8 cellular contexts compared by ENCODE assay signal in the genomic region with DNA sequence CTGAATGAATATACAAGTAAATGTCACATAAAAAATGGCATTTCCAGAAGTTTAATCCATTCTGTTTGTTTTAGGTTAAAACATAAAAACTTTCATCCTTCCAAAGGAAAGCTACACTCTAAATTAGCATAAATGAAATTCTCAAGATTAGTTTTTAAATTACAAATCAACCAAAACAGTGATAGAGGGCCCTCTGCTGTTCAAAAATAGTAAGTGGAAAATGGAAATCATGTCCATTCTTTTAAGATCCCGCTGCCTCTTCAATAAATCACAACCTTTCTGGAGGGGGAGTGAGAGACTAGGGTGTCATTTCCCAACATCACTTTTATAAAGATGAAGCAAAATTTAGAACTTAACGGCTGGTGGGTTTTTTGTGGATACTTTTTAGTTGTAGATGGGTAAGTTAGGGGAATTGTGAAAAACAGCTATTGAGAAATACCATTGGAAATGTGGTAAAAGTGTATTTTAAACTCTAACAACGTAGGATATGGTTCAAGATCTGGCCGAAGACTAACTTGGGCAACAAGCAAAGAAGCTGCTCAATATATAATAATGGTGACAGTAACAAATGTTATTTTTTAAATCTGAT. TPM values are rescaled to one million over a fixed set of nuclear protein-coding genes. Genes with fewer than 3 reads are reported as not detected.
DNase-seq lines count a peak whose midpoint lies in the region; ATAC-seq, FAIRE-seq and TF ChIP-seq lines count a peak whose summit lies in the region.

No MANE protein-coding gene starts in this region.

- no peak overlapping the region for H3K27ac ChIP-seq in CD4-positive, alpha-beta T cell (ENCODE audit: low read depth, low read length)
- H3K27ac ChIP-seq in PC-9, result no peak overlapping the region
- no peak overlapping the region for H3K27ac ChIP-seq in endothelial cell of umbilical vein (ENCODE audit: insufficient read depth, low read depth, low read length)
- H3K27ac ChIP-seq in osteoblast (ENCODE audit: low read depth, low read length), result no peak overlapping the region

- no peak for DNase-seq in CD4-positive, alpha-beta T cell
- DNase-seq in H7 (peak; percentile 44), PC-9 (no peak), endothelial cell of umbilical vein (ENCODE audit: low read depth, low spot score) (peak; percentile 53), osteoblast (ENCODE audit: insufficient read length, low spot score, missing footprints) (no peak)
- DNase-seq in stimulated activated CD4-positive, alpha-beta T cell treated with anti-CD3 and anti-CD28 coated beads, Interleukin-12 subunit alpha, Interleukin-12 subunit beta, amount 100 ng/mL, for 4 hours, result no peak

- ATAC-seq in CD4-positive, alpha-beta T cell (ENCODE audit: poor library complexity), result no peak
- no peak for ATAC-seq in HG03520 (IDR thresholded peaks at IDR 0.05; ENCODE audit: unreplicated experiment)
- no peak for ATAC-seq in GM19324 (IDR thresholded peaks at IDR 0.05; ENCODE audit: low FRiP score, unreplicated experiment)

- POLR2A ChIA-PET in CD4-positive, alpha-beta T cell (lab: Charles Lee), result interaction anchor here (0.6 to 2.7 kb wide), 2 partner anchors 410 to 539 kb away, joined by 4 to 12 read pairs; a partner anchor contains a TSS
- POLR2A ChIA-PET in PC-9 (lab: Charles Lee; ENCODE audit: unreplicated experiment) (no interaction called here), endothelial cell of umbilical vein (lab: Charles Lee) (no interaction called here)

- H3K27me3 Mint-ChIP-seq in CD4-positive, alpha-beta T cell, result peaks cover 3% of the 10 kb centered on the region

- intact Hi-C loops in CD4-positive, alpha-beta T cell (cut with DNase I, micrococcal nuclease), result loop anchor here (1.0 to 10.0 kb wide), 5 partner anchors 403 to 1900 kb away; a partner anchor contains a TSS
- intact Hi-C loops in PC-9 (cut with micrococcal nuclease; ENCODE audit: unreplicated experiment) (loop anchor here (10.0 kb wide), 1 partner anchor 402 kb away; no protein-coding TSS in a partner anchor), endothelial cell of umbilical vein (cut with micrococcal nuclease) (loop anchor here (1.0 to 10.0 kb wide), 5 partner anchors 406 to 1382 kb away; no protein-coding TSS in a partner anchor)

- no TSS peak for BruUV-seq in PC-9 (replicated peaks; lab: Mats Ljungman, UMichigan)
- BruUV-seq in endothelial cell of umbilical vein (replicated peaks; lab: Mats Ljungman, UMichigan), result no TSS peak

- H3K79me2 ChIP-seq in PC-9 (ENCODE audit: low read depth) (no peaks in the 10 kb centered on the region), endothelial cell of umbilical vein (ENCODE audit: control insufficient read depth, insufficient read depth, low read length) (no peaks in the 10 kb centered on the region), osteoblast (ENCODE audit: insufficient read depth, low read length) (no peaks in the 10 kb centered on the region)

- no peak for TF ChIP-seq POLR2A in endothelial cell of umbilical vein (IDR thresholded peaks at IDR 0.05; ENCODE audit: low read depth, low read length)

- H3K36me3 ChIP-seq in H7 (replicated peaks; ENCODE audit: control insufficient read depth, insufficient read depth, low read length) (no peaks in the 10 kb centered on the region), PC-9 (ENCODE audit: low read depth) (no peaks in the 10 kb centered on the region), endothelial cell of umbilical vein (ENCODE audit: control insufficient read depth in 2 of 2, extremely low read depth in 1 of 2, insufficient read depth in 2 of 2, low read length in 2 of 2) (no peaks in the 10 kb centered on the region), osteoblast (ENCODE audit: insufficient read depth, low read length) (no peaks in the 10 kb centered on the region)

- peaks cover 19% of the 10 kb centered on the region for H3K4me1 Mint-ChIP-seq in CD4-positive, alpha-beta T cell (ENCODE audit: low read depth)

- dilution Hi-C loops in endothelial cell of umbilical vein (cut with MboI; ENCODE audit: extremely low pct_ligation_motif_present, low sequenced_read_pairs), result no loop called here

- no peak overlapping the region for H2AFZ ChIP-seq in PC-9
- no peak overlapping the region for H2AFZ ChIP-seq in endothelial cell of umbilical vein (ENCODE audit: low read depth, low read length)
- H2AFZ ChIP-seq in osteoblast (ENCODE audit: low read length), result peak overlapping the region; percentile 2

- H3K36me3 Mint-ChIP-seq in CD4-positive, alpha-beta T cell (ENCODE audit: low read depth), result no peaks in the 10 kb centered on the region

- H3K4me3 ChIP-seq in H7 (ENCODE audit: insufficient read depth, low read depth, low read length) (no peak overlapping the region), PC-9 (no peak overlapping the region), endothelial cell of umbilical vein (replicated peaks in 1 of 3; ENCODE audit: insufficient read depth in 1 of 3, low read depth in 1 of 3, low read length in 3 of 3) (no peak overlapping the region), osteoblast (ENCODE audit: insufficient read depth, low read length) (no peak overlapping the region)

- H3F3A ChIP-seq in PC-9 (ENCODE audit: insufficient read depth, low read depth), result no peaks in the 10 kb centered on the region

- H3K4me1 ChIP-seq in PC-9 (replicated peaks; ENCODE audit: insufficient read depth) (no peaks in the 10 kb centered on the region; the same call in 1 of the 2 replicates), endothelial cell of umbilical vein (ENCODE audit: control insufficient read depth, extremely low read depth, insufficient read depth, low read length) (peaks cover 5% of the 10 kb centered on the region), osteoblast (ENCODE audit: insufficient read depth, low read length) (peaks cover 13% of the 10 kb centered on the region)

- H3K4me3 Mint-ChIP-seq in CD4-positive, alpha-beta T cell, result peak overlapping the region; percentile 84

- no peaks in the 10 kb centered on the region for H3K27me3 ChIP-seq in CD4-positive, alpha-beta T cell (ENCODE audit: control insufficient read depth, insufficient read depth, low read length)
- H3K27me3 ChIP-seq in H7 (ENCODE audit: control insufficient read depth, insufficient read depth, low read length), result no peaks in the 10 kb centered on the region
- H3K27me3 ChIP-seq in PC-9 (ENCODE audit: insufficient read depth, low read depth), result no peaks in the 10 kb centered on the region
- peaks cover 12 to 33% of the 10 kb centered on the region in 2 experiments for H3K27me3 ChIP-seq in endothelial cell of umbilical vein (ENCODE audit: control insufficient read depth in 2 of 2, insufficient read depth in 2 of 2, low read length in 2 of 2)
- H3K27me3 ChIP-seq in osteoblast (ENCODE audit: insufficient read depth, low read length), result no peaks in the 10 kb centered on the region

- no peaks in the 10 kb centered on the region for H3K9me3 Mint-ChIP-seq in CD4-positive, alpha-beta T cell

- H3K4me2 ChIP-seq in PC-9, result no peak overlapping the region
- no peak overlapping the region for H3K4me2 ChIP-seq in endothelial cell of umbilical vein (ENCODE audit: insufficient read depth, low read length)
- peak overlapping the region; percentile 47 for H3K4me2 ChIP-seq in osteoblast (ENCODE audit: insufficient read depth, low read length)

- H4K20me1 ChIP-seq in PC-9 (ENCODE audit: insufficient read depth) (no peaks in the 10 kb centered on the region), endothelial cell of umbilical vein (replicated peaks; ENCODE audit: control insufficient read depth, extremely low read depth, insufficient read depth, low read length) (no peaks in the 10 kb centered on the region), osteoblast (ENCODE audit: insufficient read depth, low read length) (no peaks in the 10 kb centered on the region)

- H3K9me1 ChIP-seq in endothelial cell of umbilical vein (replicated peaks; ENCODE audit: control insufficient read depth, extremely low read depth, insufficient read depth, low read length), result no peaks in the 10 kb centered on the region

- no peaks in the 10 kb centered on the region for H3K9me2 ChIP-seq in PC-9 (ENCODE audit: insufficient read depth)

- no peaks in the 10 kb centered on the region for H3K9me3 ChIP-seq in CD4-positive, alpha-beta T cell (ENCODE audit: control insufficient read depth, low read length)
- H3K9me3 ChIP-seq in PC-9 (ENCODE audit: insufficient read depth, low read depth) (no peaks in the 10 kb centered on the region), endothelial cell of umbilical vein (replicated peaks; ENCODE audit: control insufficient read depth, insufficient read depth, low read length) (no peaks in the 10 kb centered on the region), osteoblast (ENCODE audit: low read depth, low read length) (no peaks in the 10 kb centered on the region)

- TF ChIP-seq CTCF in CD4-positive, alpha-beta T cell (IDR thresholded peaks at IDR 0.05), result peak; percentile 88
- peak; percentile 70 for TF ChIP-seq CTCF in PC-9 (conservative IDR thresholded peaks at IDR 0.05)
- TF ChIP-seq CTCF in endothelial cell of umbilical vein (IDR thresholded peaks at IDR 0.05; ENCODE audit: extremely low read depth in 1 of 2, insufficient read depth in 1 of 2, low read depth in 1 of 2, low read length in 2 of 2), result peak; percentile 41 to 45
- TF ChIP-seq CTCF in osteoblast (IDR thresholded peaks at IDR 0.05; ENCODE audit: extremely low read depth, low read depth, low read length), result peak; percentile 65

- peak; percentile 73 for FAIRE-seq in endothelial cell of umbilical vein (lab: Jason Lieb, UNC)

- H3K27ac Mint-ChIP-seq in CD4-positive, alpha-beta T cell, result no peak overlapping the region

- no peak overlapping the region for H3K9ac ChIP-seq in endothelial cell of umbilical vein (replicated peaks; ENCODE audit: extremely low read depth, insufficient read depth, low read length)

- CTCF ChIA-PET in CD4-positive, alpha-beta T cell (lab: Charles Lee), result interaction anchor here (0.8 to 4.0 kb wide), 9 partner anchors 9 to 491 kb away, joined by 3 to 40 read pairs (median 6); no protein-coding TSS in a partner anchor
- CTCF ChIA-PET in PC-9 (lab: Charles Lee), result no interaction called here
- CTCF ChIA-PET in endothelial cell of umbilical vein (lab: Charles Lee), result interaction anchor here (0.6 to 3.6 kb wide), 20 partner anchors 9 to 1521 kb away, joined by 3 to 42 read pairs (median 7); a partner anchor contains a TSS

TF ChIP-seq in endothelial cell of umbilical vein, 7 proteins besides CTCF, POLR2A, EP300 and RAD21 (continues in another document):
- TF ChIP-seq JUN (IDR thresholded peaks at IDR 0.05; ENCODE audit: borderline replicate concordance, insufficient read depth, insufficient read length, low read depth), result no peak

RNA-seq across cellular contexts. Expression of a gene that starts 1.7 kb away (rescaled TPM):
- not detected for total RNA-seq in CD4-positive, alpha-beta T cell
- total RNA-seq in H7 (2014; rRNA removed; shearing (Covaris generic)), result under 0.01 TPM in 1 of 2 replicates, not detected in the other
- 2.2 and 3.8 TPM in 2 replicates for total RNA-seq in PC-9 (2021)
- total RNA-seq in endothelial cell of umbilical vein, result 0.05 and 0.24 TPM in 2 replicates
- polyA plus RNA-seq in endothelial cell of umbilical vein, result 0.15 TPM in 1 of 2 replicates, not detected in the other
- polyA plus RNA-seq in endothelial cell of umbilical vein (2011; cell fraction: cytosol; rRNA removed), result 0.13 TPM in 1 of 2 replicates, not detected in the other
- 0.10 and 0.13 TPM in 2 replicates for polyA plus RNA-seq in endothelial cell of umbilical vein (2011; cell fraction: nucleus; rRNA removed)
- not detected in 2 replicates for polyA plus RNA-seq in endothelial cell of umbilical vein (2012)
- polyA minus RNA-seq in endothelial cell of umbilical vein, result 0.05 TPM in 1 of 2 replicates, not detected in the other
- not detected for polyA minus RNA-seq in endothelial cell of umbilical vein (2011; cell fraction: cytosol; rRNA and poly(A)+ RNA removed)
- polyA minus RNA-seq in endothelial cell of umbilical vein (2011; cell fraction: nucleus; rRNA and poly(A)+ RNA removed), result 0.48 and 0.77 TPM in 2 replicates
- 2.5 and 2.9 TPM in 2 replicates for total RNA-seq in osteoblast

Comparison
In these comparisons a context has a peak if more than half of its experiments do, and no peak if none do; other contexts are left out.
1. DNase-seq: peak in H7 (single experiment) and endothelial cell of umbilical vein (single experiment); none in CD4-positive, alpha-beta T cell (0 of 10), PC-9 (0 of 2), osteoblast (single experiment) and stimulated activated CD4-positive, alpha-beta T cell treated with anti-CD3 and anti-CD28 coated beads, Interleukin-12 subunit alpha, Interleukin-12 subunit beta, amount 100 ng/mL, for 4 hours (single experiment).
2. Peak in every context shown above with its lines, with median percentiles within 50 percentile points of each other: CTCF ChIP-seq.